ENCODE assay signal across 8 cellular contexts in the genomic region with DNA sequence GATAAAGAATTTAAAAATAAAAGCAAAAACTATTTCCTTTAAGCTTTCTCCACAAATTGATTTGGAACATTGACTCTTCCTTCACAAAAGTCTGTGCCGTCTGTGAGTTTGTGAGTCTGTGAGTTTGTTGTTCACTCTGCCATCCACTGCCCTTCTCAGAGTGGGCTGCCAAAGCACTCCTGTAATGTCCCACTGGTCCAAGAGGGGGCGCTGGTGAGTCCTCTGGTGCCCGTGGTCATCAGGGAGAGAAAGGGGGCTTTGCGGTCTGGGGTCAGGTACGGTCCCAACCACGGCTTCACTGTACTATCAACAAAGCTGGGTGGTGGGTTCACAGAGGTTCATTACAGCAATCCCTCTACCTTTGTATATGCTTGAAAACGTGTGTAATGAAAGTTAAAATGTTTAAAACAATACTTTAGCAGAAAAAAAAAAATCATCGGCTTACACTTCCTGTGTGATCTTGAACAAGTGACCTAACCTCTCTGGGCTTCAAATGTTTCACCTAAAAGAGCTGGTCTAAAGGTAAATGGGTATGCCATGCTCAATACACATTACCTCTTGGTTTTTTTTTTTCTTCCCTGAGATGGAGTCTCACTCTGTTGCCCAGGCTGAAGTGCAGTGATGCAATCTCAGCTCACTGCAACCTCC. TPM values are rescaled to one million over a fixed set of nuclear protein-coding genes. Genes with fewer than 3 reads are reported as not detected.
DNase-seq lines count a peak whose midpoint lies in the region; ATAC-seq and TF ChIP-seq lines count a peak whose summit lies in the region.

No MANE protein-coding gene starts in this region.

- H3K79me1 ChIP-seq in H9 (ENCODE audit: insufficient read depth, low read depth, low read length, poor library complexity, severe bottlenecking), result no peaks in the 10 kb centered on the region

- H3K4me1 ChIP-seq in H9 (ENCODE audit: insufficient read depth, low read length), result no peaks in the 10 kb centered on the region
- peaks cover 8% of the 10 kb centered on the region for H3K4me1 ChIP-seq in fibroblast of lung (ENCODE audit: control insufficient read depth, extremely low read depth, insufficient read depth, low read length)

- H3K4ac ChIP-seq in H9 (ENCODE audit: low read depth, low read length), result no peak overlapping the region

- POLR2A ChIA-PET in activated CD8-positive, alpha-beta T cell treated with anti-CD3 and anti-CD28 coated beads for 36 hours (lab: Charles Lee), result interaction anchor here (0.6 to 1.4 kb wide), 5 partner anchors 26 to 1671 kb away, joined by 3 read pairs; a partner anchor contains a TSS

- H2BK20ac ChIP-seq in H9 (ENCODE audit: low read depth, low read length, poor library complexity, severe bottlenecking), result no peak overlapping the region

- H2BK15ac ChIP-seq in H9 (ENCODE audit: low read depth, low read length), result no peak overlapping the region

- H4K20me1 ChIP-seq in H9 (ENCODE audit: control insufficient read depth, insufficient read depth, insufficient read length) (no peaks in the 10 kb centered on the region), fibroblast of lung (ENCODE audit: control insufficient read depth, extremely low read depth, insufficient read depth, low read length) (no peaks in the 10 kb centered on the region)

- CTCF ChIA-PET in activated CD8-positive, alpha-beta T cell treated with anti-CD3 and anti-CD28 coated beads for 36 hours (lab: Charles Lee), result interaction anchor here (0.6 to 3.9 kb wide), 23 partner anchors 9 to 673 kb away, joined by 3 to 25 read pairs (median 3); a partner anchor contains a TSS

- H3K36me3 ChIP-seq in fibroblast of lung (ENCODE audit: control insufficient read depth, insufficient read depth, low read length), result peaks cover 4% of the 10 kb centered on the region

- no peak overlapping the region for H3K56ac ChIP-seq in H9 (ENCODE audit: insufficient read length, low read depth, low read length)

- H2AK5ac ChIP-seq in H9 (ENCODE audit: insufficient read length, low read length), result no peak overlapping the region

- H3K9me3 ChIP-seq in H9 (ENCODE audit: control insufficient read depth, low read depth, low read length) (no peaks in the 10 kb centered on the region), fibroblast of lung (ENCODE audit: control insufficient read depth, insufficient read depth, low read depth, low read length) (no peaks in the 10 kb centered on the region)

- H3T11ph ChIP-seq in H9 (ENCODE audit: low read length), result no peak overlapping the region

- no peaks in the 10 kb centered on the region for H3K79me2 ChIP-seq in H9 (ENCODE audit: insufficient read depth, low read length)
- no peaks in the 10 kb centered on the region for H3K79me2 ChIP-seq in fibroblast of lung (ENCODE audit: control insufficient read depth, insufficient read depth, low read length)

- H4K8ac ChIP-seq in H9 (replicated peaks; ENCODE audit: insufficient read length, low read depth, low read length), result no peak overlapping the region

- TF ChIP-seq CTCF in H9 (conservative IDR thresholded peaks at IDR 0.05) (peak; percentile 91), fibroblast of lung (conservative IDR thresholded peaks at IDR 0.05 in 1 of 2, IDR thresholded peaks at IDR 0.05 in 1 of 2; ENCODE audit: low read depth in 1 of 2, low read length in 2 of 2) (peak; percentile 72 to 88)
- peak; percentile 86 for TF ChIP-seq CTCF in activated CD8-positive, alpha-beta T cell treated with anti-CD3 and anti-CD28 coated beads for 36 hours (IDR thresholded peaks at IDR 0.05)

- H3K4me3 Mint-ChIP-seq in H9, result no peak overlapping the region
- H3K4me3 Mint-ChIP-seq in activated CD8-positive, alpha-beta T cell treated with anti-CD3 and anti-CD28 coated beads for 36 hours, result no peak overlapping the region

- H4K5ac ChIP-seq in H9 (ENCODE audit: insufficient read length, low read depth, low read length), result no peak overlapping the region

- H3K4me1 Mint-ChIP-seq in H9, result peaks cover 23 to 24% of the 10 kb centered on the region in 2 experiments
- peaks cover 37% of the 10 kb centered on the region for H3K4me1 Mint-ChIP-seq in activated CD8-positive, alpha-beta T cell treated with anti-CD3 and anti-CD28 coated beads for 36 hours (ENCODE audit: low read depth)

- no peak overlapping the region for H4K91ac ChIP-seq in H9 (ENCODE audit: insufficient read length, low read depth, low read length)

- H3K9me3 Mint-ChIP-seq in H9, result no peaks in the 10 kb centered on the region
- H3K9me3 Mint-ChIP-seq in activated CD8-positive, alpha-beta T cell treated with anti-CD3 and anti-CD28 coated beads for 36 hours, result no peaks in the 10 kb centered on the region

- H2AFZ ChIP-seq in H9 (ENCODE audit: low read length) (no peak overlapping the region), fibroblast of lung (ENCODE audit: low read length) (no peak overlapping the region)

- no peak overlapping the region for H2BK120ac ChIP-seq in H9 (ENCODE audit: low read depth, low read length, poor library complexity, severe bottlenecking)

- intact Hi-C loops in activated CD8-positive, alpha-beta T cell treated with anti-CD3 and anti-CD28 coated beads for 36 hours (cut with micrococcal nuclease), result loop anchor here (10.0 kb wide), 1 partner anchor 151 kb away; a partner anchor contains a TSS

- H3K4me2 ChIP-seq in H9 (ENCODE audit: insufficient read depth, insufficient read length, low read length) (no peak overlapping the region), fibroblast of lung (ENCODE audit: extremely low read depth, insufficient read depth, low read length) (no peak overlapping the region)

- DNase-seq in AG08395 (ENCODE audit: low spot score) (peak; percentile 50), H9 (peak; percentile 76), fibroblast of lung (ENCODE audit: low read depth in 2 of 2) (no peak), retina (no peak), NCI-H446 (lab: John Stamatoyannopoulos, UW) (no peak)
- peak; percentile 74 for DNase-seq in activated CD8-positive, alpha-beta T cell treated with anti-CD3 and anti-CD28 coated beads for 36 hours
- peak; percentile 53 for DNase-seq in stimulated activated CD4-positive, alpha-beta T cell treated with anti-CD3 and anti-CD28 coated beads, Interleukin-4, amount 100 ng/mL, for 24 hours

- peaks cover 0 to 4% (median 3%) of the 10 kb centered on the region in 3 experiments; a peak in 4 of 7 replicates for H3K36me3 Mint-ChIP-seq in H9 (ENCODE audit: insufficient read depth in 1 of 3, low read depth in 3 of 3)
- peaks cover 18% of the 10 kb centered on the region for H3K36me3 Mint-ChIP-seq in activated CD8-positive, alpha-beta T cell treated with anti-CD3 and anti-CD28 coated beads for 36 hours (ENCODE audit: low read depth)

- no peak overlapping the region for H2BK5ac ChIP-seq in H9 (ENCODE audit: insufficient read length, low read length)

- no peak overlapping the region for H3K23ac ChIP-seq in H9 (ENCODE audit: insufficient read length, low read depth, low read length)

- no peak for ATAC-seq in activated CD8-positive, alpha-beta T cell treated with anti-CD3 and anti-CD28 coated beads for 36 hours
- no peak for ATAC-seq in GM19397 (IDR thresholded peaks at IDR 0.05; ENCODE audit: unreplicated experiment)

- no peak overlapping the region for H3K14ac ChIP-seq in H9 (ENCODE audit: insufficient read depth, low read length)

- H3K27me3 ChIP-seq in H9 (ENCODE audit: insufficient read depth, low read length) (no peaks in the 10 kb centered on the region), fibroblast of lung (ENCODE audit: control insufficient read depth, insufficient read depth, low read length) (peaks cover 5% of the 10 kb centered on the region)

- H3K4me3 ChIP-seq in fibroblast of lung (replicated peaks in 1 of 4; ENCODE audit: control extremely low read depth in 1 of 4, insufficient read depth in 1 of 4, low read depth in 3 of 4, low read length in 4 of 4), result no peak overlapping the region

- H3K9ac ChIP-seq in H9 (ENCODE audit: extremely low read depth, insufficient read length, low read length) (no peak overlapping the region), fibroblast of lung (ENCODE audit: insufficient read depth, low read length) (no peak overlapping the region)

- no peak overlapping the region for H2BK12ac ChIP-seq in H9 (ENCODE audit: insufficient read length, low read depth, low read length)

- H3K23me2 ChIP-seq in H9 (ENCODE audit: insufficient read length, low read depth, low read length, poor library complexity, severe bottlenecking), result peaks cover 9% of the 10 kb centered on the region

- no peak overlapping the region for H3K18ac ChIP-seq in H9 (ENCODE audit: insufficient read length, low read depth, low read length)

- H3K27ac ChIP-seq in H9 (ENCODE audit: insufficient read length, low read depth, low read length), result no peak overlapping the region
- H3K27ac ChIP-seq in fibroblast of lung (ENCODE audit: insufficient read depth, low read length), result no peak overlapping the region

- peak overlapping the region in 1 of 3 experiments; percentile 52; a peak in 2 of 7 replicates for H3K27ac Mint-ChIP-seq in H9
- no peak overlapping the region for H3K27ac Mint-ChIP-seq in activated CD8-positive, alpha-beta T cell treated with anti-CD3 and anti-CD28 coated beads for 36 hours

- no CpG with 5 or more reads among the region's 8 CpGs for WGBS in H9 (ENCODE audit: extremely low coverage, insufficient read length, low lambda C conversion rate)

- H3K27me3 Mint-ChIP-seq in H9 (ENCODE audit: low read depth), result peaks cover 20% of the 10 kb centered on the region
- peaks cover 11% of the 10 kb centered on the region for H3K27me3 Mint-ChIP-seq in activated CD8-positive, alpha-beta T cell treated with anti-CD3 and anti-CD28 coated beads for 36 hours

RNA-seq across cellular contexts. Expression of a gene that starts 5.6 kb away (rescaled TPM):
- total RNA-seq in H9 (2021), result not detected in 2 replicates
- not detected for total RNA-seq in activated CD8-positive, alpha-beta T cell treated with anti-CD3 and anti-CD28 coated beads for 36 hours
- not detected in 2 replicates for total RNA-seq in fibroblast of lung
- polyA plus RNA-seq in fibroblast of lung, result not detected in 2 replicates
- not detected in 2 replicates for polyA plus RNA-seq in fibroblast of lung (2012)
- polyA minus RNA-seq in fibroblast of lung (ENCODE audit: low replicate concordance), result not detected in 2 replicates

Comparison
In these comparisons a context has a peak if more than half of its experiments do, and no peak if none do; other contexts are left out.
1. DNase-seq: peak in AG08395 (single experiment), H9 (single experiment), activated CD8-positive, alpha-beta T cell treated with anti-CD3 and anti-CD28 coated beads for 36 hours (single experiment) and stimulated activated CD4-positive, alpha-beta T cell treated with anti-CD3 and anti-CD28 coated beads, Interleukin-4, amount 100 ng/mL, for 24 hours (single experiment); none in fibroblast of lung (0 of 2), retina (single experiment) and NCI-H446 (0 of 2).
2. Peak in every context shown above with its lines, with median percentiles within 50 percentile points of each other: CTCF ChIP-seq.